9 cellular contexts compared by ENCODE assay signal in the genomic region with DNA sequence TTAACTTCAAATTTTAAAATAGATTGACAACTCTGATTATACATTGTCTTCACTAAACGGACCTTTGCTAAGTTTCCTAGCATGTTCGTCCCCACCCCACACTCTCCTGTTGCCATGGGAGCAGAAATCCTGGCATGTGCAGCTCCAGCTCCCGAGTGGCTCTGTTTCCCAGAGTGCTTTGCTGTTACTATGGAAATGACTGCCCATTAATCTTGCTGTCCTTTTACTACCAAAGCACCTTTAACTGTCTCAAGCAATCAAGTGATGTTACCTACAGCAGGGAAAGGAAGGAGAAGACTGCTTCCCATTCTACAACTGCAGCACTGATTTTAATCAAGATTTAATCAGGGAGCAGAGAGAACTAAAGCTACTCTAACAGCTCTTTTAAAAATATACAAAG.
DNase-seq lines count a peak whose midpoint lies in the region; ATAC-seq, FAIRE-seq and TF ChIP-seq lines count a peak whose summit lies in the region.
"Had no signal": no experiment of that assay in that cellular context is flagged by ENCODE, and none has a peak within 500 bp of the region (broad histone marks: within the 10 kb centered on the region; RNA-seq: fewer than 3 reads in every experiment).

No MANE protein-coding gene starts in this region.

- H3K27ac Mint-ChIP-seq in CD8-positive, alpha-beta memory T cell, result peak overlapping the region in 1 of 8 donors; percentile 14
- H3K27ac Mint-ChIP-seq in WTC11, result no peak overlapping the region

- no peak for FAIRE-seq in keratinocyte (lab: Jason Lieb, UNC)
- FAIRE-seq in GM19239 (lab: Jason Lieb, UNC), result no peak
- FAIRE-seq: endometrium had no signal

- H3K4me3 Mint-ChIP-seq in CD8-positive, alpha-beta memory T cell, result peak overlapping the region in 6 of 7 donors; percentile 16 to 83 (median 46)
- H3K4me3 Mint-ChIP-seq in WTC11, result no peak overlapping the region

- H2AFZ ChIP-seq in keratinocyte (ENCODE audit: control insufficient read depth, low read length), result peak overlapping the region; percentile 80

- no peaks in the 10 kb centered on the region for H4K20me1 ChIP-seq in keratinocyte (ENCODE audit: control insufficient read depth, extremely low read depth, insufficient read depth, low read length)

- dilution Hi-C loops in keratinocyte (cut with MboI; ENCODE audit: extremely low pct_ligation_motif_present, low sequenced_read_pairs), result no loop called here

- no peaks in the 10 kb centered on the region for H3K36me3 Mint-ChIP-seq in CD8-positive, alpha-beta memory T cell
- no peaks in the 10 kb centered on the region for H3K36me3 Mint-ChIP-seq in WTC11

- peak overlapping the region; percentile 59 for H3K4me2 ChIP-seq in keratinocyte (ENCODE audit: control insufficient read depth, extremely low read depth, insufficient read depth, low read depth, low read length)

- no peak for DNase-seq in CD8-positive, alpha-beta memory T cell
- DNase-seq in LoVo (ENCODE audit: low spot score), result peak; percentile 30
- no peak for DNase-seq in WTC11 (ENCODE audit: low spot score)
- no peak for DNase-seq in keratinocyte (ENCODE audit: low read depth, low spot score)
- no peak for DNase-seq in activated CD8-positive, alpha-beta memory T cell treated with anti-CD3 and anti-CD28 coated beads, Interleukin-2, amount 50 U/mL, for 48 hours
- DNase-seq in GM19239 (ENCODE audit: insufficient read length, low spot score), result no peak

- H3K9me3 ChIP-seq in CD8-positive, alpha-beta memory T cell (ENCODE audit: low read length), result no peaks in the 10 kb centered on the region
- no peaks in the 10 kb centered on the region for H3K9me3 ChIP-seq in keratinocyte (ENCODE audit: control insufficient read depth, low read depth, low read length)

- H3K9ac ChIP-seq in keratinocyte (ENCODE audit: control insufficient read depth, extremely low read depth, insufficient read depth, low read length), result no peak overlapping the region

- no peaks in the 10 kb centered on the region for H3K27me3 ChIP-seq in CD8-positive, alpha-beta memory T cell (ENCODE audit: insufficient read depth, low read length, poor library complexity, severe bottlenecking)
- H3K27me3 ChIP-seq in keratinocyte (ENCODE audit: control insufficient read depth, extremely low read depth, insufficient read depth, low read length), result no peaks in the 10 kb centered on the region

- H3K27me3 Mint-ChIP-seq in CD8-positive, alpha-beta memory T cell, result peaks cover 7 to 16% of the 10 kb centered on the region in 2 donors
- H3K27me3 Mint-ChIP-seq in WTC11 (ENCODE audit: low read depth), result no peaks in the 10 kb centered on the region

- TF ChIP-seq CTCF in WTC11 (IDR thresholded peaks at IDR 0.05) (no peak), keratinocyte (optimal IDR thresholded peaks at IDR 0.05 in 1 of 3, IDR thresholded peaks at IDR 0.05 in 1 of 3, conservative IDR thresholded peaks at IDR 0.05 in 1 of 3; ENCODE audit: extremely low read depth in 1 of 3, insufficient read depth in 2 of 3, low read length in 3 of 3) (no peak)

- H3K36me3 ChIP-seq in CD8-positive, alpha-beta memory T cell (ENCODE audit: insufficient read depth, low read length), result no peaks in the 10 kb centered on the region
- no peaks in the 10 kb centered on the region for H3K36me3 ChIP-seq in keratinocyte (ENCODE audit: control insufficient read depth in 2 of 2, extremely low read depth in 1 of 2, insufficient read depth in 2 of 2, low read length in 2 of 2)

- ATAC-seq in WTC11, result peak; percentile 43; the same call in 1 of the 2 replicates
- no peak for ATAC-seq in HG03159 (IDR thresholded peaks at IDR 0.05; ENCODE audit: unreplicated experiment)
- no peak for ATAC-seq in GM21619 (IDR thresholded peaks at IDR 0.05; ENCODE audit: unreplicated experiment)

- H3K4me3 ChIP-seq in CD8-positive, alpha-beta memory T cell (ENCODE audit: low read length), result no peak overlapping the region
- no peak overlapping the region for H3K4me3 ChIP-seq in keratinocyte (ENCODE audit: control insufficient read depth in 2 of 3, extremely low read depth in 1 of 3, insufficient read depth in 2 of 3, low read depth in 1 of 3, low read length in 3 of 3)

- POLR2A ChIA-PET in CD8-positive, alpha-beta memory T cell (lab: Charles Lee), result no interaction called here
- POLR2A ChIA-PET in WTC11 (lab: Charles Lee), result no interaction called here

- CTCF ChIA-PET in CD8-positive, alpha-beta memory T cell (lab: Charles Lee), result no interaction called here
- CTCF ChIA-PET in WTC11 (lab: Charles Lee), result interaction anchor here (1.9 kb wide), 1 partner anchor 50 kb away, joined by 6 read pairs; no protein-coding TSS in a partner anchor

- H3K9me1 ChIP-seq in keratinocyte (ENCODE audit: control insufficient read depth, extremely low read depth, insufficient read depth, low read length), result no peaks in the 10 kb centered on the region

- peaks cover 0 to 5% (median 0%) of the 10 kb centered on the region in 5 donors for H3K9me3 Mint-ChIP-seq in CD8-positive, alpha-beta memory T cell
- no peaks in the 10 kb centered on the region; the same call in 1 of the 2 replicates for H3K9me3 Mint-ChIP-seq in WTC11

- H3K4me1 ChIP-seq in CD8-positive, alpha-beta memory T cell (ENCODE audit: insufficient read depth, low read length), result no peaks in the 10 kb centered on the region
- H3K4me1 ChIP-seq in keratinocyte (ENCODE audit: control insufficient read depth, extremely low read depth, insufficient read depth, low read length), result peaks cover 7% of the 10 kb centered on the region

- H3K27ac ChIP-seq in CD8-positive, alpha-beta memory T cell (ENCODE audit: low read depth, low read length), result no peak overlapping the region
- no peak overlapping the region for H3K27ac ChIP-seq in keratinocyte (ENCODE audit: control insufficient read depth, insufficient read depth, low read length)

- no peaks in the 10 kb centered on the region for H3K79me2 ChIP-seq in keratinocyte (ENCODE audit: control insufficient read depth, insufficient read depth, low read length)

- peaks cover 7 to 17% (median 16%) of the 10 kb centered on the region in 3 donors for H3K4me1 Mint-ChIP-seq in CD8-positive, alpha-beta memory T cell
- peaks cover 7% of the 10 kb centered on the region for H3K4me1 Mint-ChIP-seq in WTC11

TF ChIP-seq in WTC11, 78 proteins besides CTCF, POLR2A, EP300 and RAD21:
- no peak for TF ChIP-seq NFYB (CRISPR knock-in tag; conservative IDR thresholded peaks at IDR 0.05; ENCODE audit: low read depth)
- TF ChIP-seq ETV6 (CRISPR knock-in tag; IDR thresholded peaks at IDR 0.05), result no peak
- TF ChIP-seq, protein P1, sequence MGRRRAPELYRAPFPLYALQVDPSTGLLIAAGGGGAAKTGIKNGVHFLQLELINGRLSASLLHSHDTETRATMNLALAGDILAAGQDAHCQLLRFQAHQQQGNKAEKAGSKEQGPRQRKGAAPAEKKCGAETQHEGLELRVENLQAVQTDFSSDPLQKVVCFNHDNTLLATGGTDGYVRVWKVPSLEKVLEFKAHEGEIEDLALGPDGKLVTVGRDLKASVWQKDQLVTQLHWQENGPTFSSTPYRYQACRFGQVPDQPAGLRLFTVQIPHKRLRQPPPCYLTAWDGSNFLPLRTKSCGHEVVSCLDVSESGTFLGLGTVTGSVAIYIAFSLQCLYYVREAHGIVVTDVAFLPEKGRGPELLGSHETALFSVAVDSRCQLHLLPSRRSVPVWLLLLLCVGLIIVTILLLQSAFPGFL (CRISPR knock-in tag; IDR thresholded peaks at IDR 0.05; ENCODE audit: borderline replicate concordance), result no peak
- no peak for TF ChIP-seq ZNF425 (CRISPR knock-in tag; conservative IDR thresholded peaks at IDR 0.05)
